8 cellular contexts compared by ENCODE assay signal in the genomic region with DNA sequence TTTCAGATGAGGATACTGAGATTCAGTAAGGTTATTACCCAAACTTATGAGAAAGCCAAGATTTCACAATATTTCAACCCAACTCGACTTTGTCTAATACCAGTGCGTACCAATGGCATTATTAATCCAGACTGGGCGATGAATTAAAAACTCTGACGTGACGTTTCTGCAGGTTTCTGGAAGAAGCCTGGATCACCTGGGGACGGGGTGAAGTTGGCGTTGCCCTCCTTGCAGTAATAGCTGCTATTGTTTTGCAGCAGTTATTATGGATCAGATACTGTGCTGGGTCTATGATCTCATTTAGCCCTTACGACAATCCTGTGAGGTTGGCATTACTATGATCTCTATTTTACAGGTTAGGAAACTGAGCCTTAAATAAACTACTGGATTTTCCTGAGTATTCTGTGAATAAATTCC. TPM values are rescaled to one million over a fixed set of nuclear protein-coding genes. Genes with fewer than 3 reads are reported as not detected.
DNase-seq lines count a peak whose midpoint lies in the region; ATAC-seq lines count a peak whose summit lies in the region.

No MANE protein-coding gene starts in this region.

- 4 to 6% (median 5%) methylated on average over 8 of the region's 8 CpGs for WGBS in adipose tissue, 3 donors

- POLR2A ChIA-PET in activated CD4-positive, alpha-beta T cell treated with anti-CD3 and anti-CD28 coated beads for 36 hours (lab: Charles Lee), result interaction anchor here (0.6 to 1.5 kb wide), 3 partner anchors 54 to 543 kb away, joined by 3 to 8 read pairs (median 3); a partner anchor contains a TSS

- CTCF ChIA-PET in activated CD4-positive, alpha-beta T cell treated with anti-CD3 and anti-CD28 coated beads for 36 hours (lab: Charles Lee), result interaction anchor here (0.7 to 1.6 kb wide), 6 partner anchors 18 to 632 kb away, joined by 3 to 5 read pairs (median 3); a partner anchor contains a TSS

- H3K9me3 ChIP-seq in stomach smooth muscle (ENCODE audit: control insufficient read depth in 2 of 2, low read length in 2 of 2), result no peaks in the 10 kb centered on the region

- H3K36me3 ChIP-seq in stomach smooth muscle (ENCODE audit: control insufficient read depth in 2 of 2, insufficient read depth in 2 of 2, low read length in 2 of 2), result peaks cover 3 to 6% of the 10 kb centered on the region in 2 donors

- H3K27ac ChIP-seq in adipose tissue (ENCODE audit: low read depth, low read length) (peak overlapping the region; percentile 78), stomach smooth muscle (ENCODE audit: low read length) (peak overlapping the region; percentile 97)

- intact Hi-C loops in activated CD4-positive, alpha-beta T cell treated with anti-CD3 and anti-CD28 coated beads for 36 hours (cut with DNase I, micrococcal nuclease), result loop anchor here in 1 of 2 experiments (1.0 to 5.0 kb wide), 11 partner anchors 74 to 1020 kb away; a partner anchor contains a TSS

- no peak for DNase-seq in activated CD4-positive, alpha-beta T cell treated with anti-CD3 and anti-CD28 coated beads for 36 hours
- DNase-seq in activated CD4-positive, alpha-beta T cell treated with anti-CD3 and anti-CD28 coated beads for 1 hour, result no peak
- DNase-seq in iPS-NIHi11 (ENCODE audit: low spot score) (peak; percentile 24), NCI-H2171 (lab: John Stamatoyannopoulos, UW) (no peak), cerebellum (ENCODE audit: low spot score) (no peak)

- peak overlapping the region; percentile 97 for H3K4me3 Mint-ChIP-seq in activated CD4-positive, alpha-beta T cell treated with anti-CD3 and anti-CD28 coated beads for 36 hours

- no peaks in the 10 kb centered on the region for H3K9me3 Mint-ChIP-seq in activated CD4-positive, alpha-beta T cell treated with anti-CD3 and anti-CD28 coated beads for 36 hours (ENCODE audit: low read depth)

- ATAC-seq in activated CD4-positive, alpha-beta T cell treated with anti-CD3 and anti-CD28 coated beads for 36 hours, result peak; percentile 14
- peak; percentile 15 for ATAC-seq in HG03439 (IDR thresholded peaks at IDR 0.05; ENCODE audit: unreplicated experiment)

- H3K4me1 ChIP-seq in stomach smooth muscle (ENCODE audit: control insufficient read depth, insufficient read depth, low read length), result peaks cover 14% of the 10 kb centered on the region

- H3K9ac ChIP-seq in stomach smooth muscle (ENCODE audit: low read length in 2 of 2), result peak overlapping the region; percentile 93 to 94

- peaks cover 31% of the 10 kb centered on the region for H3K4me1 Mint-ChIP-seq in activated CD4-positive, alpha-beta T cell treated with anti-CD3 and anti-CD28 coated beads for 36 hours

- no peaks in the 10 kb centered on the region for H3K27me3 Mint-ChIP-seq in activated CD4-positive, alpha-beta T cell treated with anti-CD3 and anti-CD28 coated beads for 36 hours

- H3K4me3 ChIP-seq in stomach smooth muscle (ENCODE audit: low read length in 2 of 2), result peak overlapping the region; percentile 94 to 95

- H3K36me3 Mint-ChIP-seq in activated CD4-positive, alpha-beta T cell treated with anti-CD3 and anti-CD28 coated beads for 36 hours (ENCODE audit: low read depth), result peaks cover 34% of the 10 kb centered on the region

- no peaks in the 10 kb centered on the region for H3K27me3 ChIP-seq in stomach smooth muscle (ENCODE audit: control insufficient read depth in 1 of 2, insufficient read depth in 2 of 2, low read length in 2 of 2)

- H3K27ac Mint-ChIP-seq in activated CD4-positive, alpha-beta T cell treated with anti-CD3 and anti-CD28 coated beads for 36 hours, result peak overlapping the region; percentile 98

RNA-seq across cellular contexts. Expression of a gene that starts 0.6 kb away (rescaled TPM):
- total RNA-seq in activated CD4-positive, alpha-beta T cell treated with anti-CD3 and anti-CD28 coated beads for 36 hours, result 10 to 100 TPM; 25.1 to 28.9 TPM
- 1 to 10 TPM; 6.5 to 8.4 (median 7.6) TPM for polyA plus RNA-seq in adipose tissue
- total RNA-seq in cerebellum, result 26.9 TPM

RNA-seq across cellular contexts. Expression of a gene that starts 44.5 kb away (rescaled TPM):
- total RNA-seq in activated CD4-positive, alpha-beta T cell treated with anti-CD3 and anti-CD28 coated beads for 36 hours, result not detected
- polyA plus RNA-seq in adipose tissue, result not detected
- not detected for total RNA-seq in cerebellum
